Comparison of ENCODE assay signal across 8 cellular contexts in genomic region chr4:70687821-70688794, GRCh38. TPM values are rescaled to one million over a fixed set of nuclear protein-coding genes. Genes with fewer than 3 reads are reported as not detected.
DNase-seq lines count a peak whose midpoint lies in the region; ATAC-seq, FAIRE-seq and TF ChIP-seq lines count a peak whose summit lies in the region.

Gene UTP3, plus strand, starts transcription at chr4:70688532. Its CDS starts 146 bp downstream, at chr4:70688678.

- peaks cover 17% of the 10 kb centered on the region for H3K27me3 Mint-ChIP-seq in brain

- FAIRE-seq in TTC549 (lab: Jason Lieb, UNC) = peak; percentile 90

- H3K9me3 Mint-ChIP-seq in brain = peaks cover 0 to 3% (median 0%) of the 10 kb centered on the region in 5 experiments

- TF ChIP-seq CTCF in brain (conservative IDR thresholded peaks at IDR 0.05) = peak; percentile 94
- peak; percentile 92 to 98 (median 96) for TF ChIP-seq CTCF in gastrocnemius medialis (IDR thresholded peaks at IDR 0.05 in 4 of 5, conservative IDR thresholded peaks at IDR 0.05 in 1 of 5)

- in situ Hi-C loops in gastrocnemius medialis (cut with MboI; ENCODE audit: low sequenced_read_pairs in 4 of 4) = loop anchor here in 1 of 4 donors (25.0 kb wide), 1 partner anchor 299 kb away; the partner anchor contains the start of gene DCK

- peak; percentile 71 to 80 for TF ChIP-seq POLR2A in gastrocnemius medialis (IDR thresholded peaks at IDR 0.05)

- peak within 1 kb of the TSS; percentile 99 to 100 (median 100) for H3K27ac Mint-ChIP-seq in brain

- H3K27ac ChIP-seq in gastrocnemius medialis = peak within 1 kb of the TSS; percentile 90 to 96 (median 94)

- H3K4me3 Mint-ChIP-seq in brain = peak within 1 kb of the TSS; percentile 96 to 99 (median 97)

- DNase-seq in 8988T (peak; percentile 49), NCI-H2107 (lab: John Stamatoyannopoulos, UW) (peak; percentile 80), iPS DF 4.7 (ENCODE audit: extremely low read depth, low spot score) (peak; percentile 97), gastrocnemius medialis (peak; percentile 92 to 93)

- peak within 1 kb of the TSS; percentile 82 to 93 (median 90) for H3K4me3 ChIP-seq in gastrocnemius medialis

- H3K4me1 ChIP-seq in gastrocnemius medialis = peaks cover 27 to 37% of the 10 kb centered on the region in 2 donors

- no peaks in the 10 kb centered on the region for H3K9me3 ChIP-seq in gastrocnemius medialis

- peak; percentile 94 for ATAC-seq in GM18517 (IDR thresholded peaks at IDR 0.05; ENCODE audit: unreplicated experiment)
- ATAC-seq in HG03060 (IDR thresholded peaks at IDR 0.05; ENCODE audit: low read depth, unreplicated experiment) = peak; percentile 92
- ATAC-seq in gastrocnemius medialis = peak; percentile 98

- H3K36me3 ChIP-seq in gastrocnemius medialis = peaks cover 0 to 9% of the 10 kb centered on the region in 2 donors

- H3K27me3 ChIP-seq in gastrocnemius medialis = no peaks in the 10 kb centered on the region

- H3K36me3 Mint-ChIP-seq in brain = peaks cover 15% of the 10 kb centered on the region

- intact Hi-C loops in gastrocnemius medialis (cut with DNase I; ENCODE audit: low total_unique reads) = loop anchor here (1.0 to 5.0 kb wide), 7 partner anchors 17 to 305 kb away; partner anchors contain the start of genes DCK, GRSF1 and MOB1B

- H3K4me1 Mint-ChIP-seq in brain = peaks cover 46% of the 10 kb centered on the region

RNA-seq across cellular contexts. Expression of gene UTP3, which starts in this region (rescaled TPM):
- 6.9 TPM for polyA plus RNA-seq in brain (ENCODE audit: insufficient read depth, low read depth, low replicate concordance)
- 10 to 100 TPM in 3 of 4 donors, 1 to 10 TPM in 1; 6.3 to 13.0 (median 11.8) TPM for total RNA-seq in gastrocnemius medialis

Comparison
In these comparisons a context has a peak if more than half of its experiments do, and no peak if none do; other contexts are left out.
1. Peak in every context shown above with its lines: DNase-seq, ATAC-seq, H3K4me3 ChIP-seq and H3K27ac ChIP-seq.